Comparison of ENCODE assay signal across 13 cellular contexts in genomic region chr15:65837301-65838283, GRCh38. TPM values are rescaled to one million over a fixed set of nuclear protein-coding genes. Genes with fewer than 3 reads are reported as not detected.
DNase-seq lines count a peak whose midpoint lies in the region; ATAC-seq, FAIRE-seq and TF ChIP-seq lines count a peak whose summit lies in the region.
"Had no signal": no experiment of that assay in that cellular context is flagged by ENCODE, and none has a peak within 500 bp of the region (broad histone marks: within the 10 kb centered on the region; RNA-seq: fewer than 3 reads in every experiment).

No MANE protein-coding gene starts in this region.

- no peaks in the 10 kb centered on the region for H3K27me3 ChIP-seq in HepG2 (ENCODE audit: control insufficient read depth in 1 of 2, insufficient read depth in 2 of 2, low read length in 2 of 2)
- H3K27me3 ChIP-seq in gastroesophageal sphincter: no peaks in the 10 kb centered on the region

- H2AFZ ChIP-seq in HepG2 (ENCODE audit: low read length): peak overlapping the region; percentile 67

- H3K36me3 Mint-ChIP-seq in activated T-cell treated with anti-CD3 and anti-CD28 coated beads, Interleukin-2, amount 50 U/mL, for 72 hours (ENCODE audit: insufficient read depth in 2 of 2): no peaks in the 10 kb centered on the region
- no peaks in the 10 kb centered on the region for H3K36me3 Mint-ChIP-seq in activated T-cell treated with anti-CD3 and anti-CD28 coated beads, Interleukin-2, amount 50 U/mL, for 4 hours (ENCODE audit: insufficient read depth)
- no peaks in the 10 kb centered on the region for H3K36me3 Mint-ChIP-seq in T-helper 17 cell (ENCODE audit: low read depth)
- H3K36me3 Mint-ChIP-seq in activated CD8-positive, alpha-beta T cell treated with anti-CD3 and anti-CD28 coated beads, Interleukin-2, amount 10 ng/mL, durations not matched to agents 7 days and 5 days (ENCODE audit: low read depth): no peaks in the 10 kb centered on the region

- POLR2A ChIA-PET in HepG2 (lab: Yijun Ruan, JAX): interaction anchor here (0.6 to 2.0 kb wide), 3 partner anchors 12 to 47 kb away, joined by 3 to 6 read pairs (median 3); no protein-coding TSS in a partner anchor
- POLR2A ChIA-PET in activated CD8-positive, alpha-beta T cell treated with anti-CD3 and anti-CD28 coated beads, Interleukin-2, amount 10 ng/mL, durations not matched to agents 7 days and 5 days (lab: Charles Lee): interaction anchor here (0.6 to 1.0 kb wide), 2 partner anchors 17 to 46 kb away, joined by 3 read pairs; partner anchors contain the start of gene DENND4A

- no peaks in the 10 kb centered on the region for H3K9me3 Mint-ChIP-seq in activated T-cell treated with anti-CD3 and anti-CD28 coated beads, Interleukin-2, amount 50 U/mL, for 72 hours
- no peaks in the 10 kb centered on the region for H3K9me3 Mint-ChIP-seq in activated T-cell treated with anti-CD3 and anti-CD28 coated beads, Interleukin-2, amount 50 U/mL, for 4 hours
- H3K9me3 Mint-ChIP-seq in activated CD8-positive, alpha-beta T cell treated with anti-CD3 and anti-CD28 coated beads, Interleukin-2, amount 10 ng/mL, durations not matched to agents 7 days and 5 days (ENCODE audit: insufficient read depth): no peaks in the 10 kb centered on the region

- no peaks in the 10 kb centered on the region for H3K36me3 ChIP-seq in HepG2 (replicated peaks in 1 of 2; ENCODE audit: control insufficient read depth in 1 of 2, insufficient read depth in 2 of 2, low read length in 2 of 2)
- no peaks in the 10 kb centered on the region for H3K36me3 ChIP-seq in gastroesophageal sphincter

- no peak for TF ChIP-seq CTCF in HepG2 (CRISPR knock-in tag; IDR thresholded peaks at IDR 0.05)
- TF ChIP-seq CTCF in gastroesophageal sphincter (IDR thresholded peaks at IDR 0.05): no peak
- TF ChIP-seq CTCF in lower leg skin (IDR thresholded peaks at IDR 0.05): no peak

- peak overlapping the region; percentile 17 for H3K27ac Mint-ChIP-seq in activated T-cell treated with anti-CD3 and anti-CD28 coated beads, Interleukin-2, amount 50 U/mL, for 72 hours
- H3K27ac Mint-ChIP-seq in T-helper 17 cell: peak overlapping the region; percentile 11
- no peak overlapping the region for H3K27ac Mint-ChIP-seq in activated CD8-positive, alpha-beta T cell treated with anti-CD3 and anti-CD28 coated beads, Interleukin-2, amount 10 ng/mL, durations not matched to agents 7 days and 5 days

- ATAC-seq in activated T-cell treated with anti-CD3 and anti-CD28 coated beads, Interleukin-2, amount 50 U/mL, for 72 hours (replicated peaks in 1 of 2): no peak
- ATAC-seq in activated T-cell treated with anti-CD3 and anti-CD28 coated beads, Interleukin-2, amount 50 U/mL, for 4 hours: no peak
- no peak for ATAC-seq in T-helper 17 cell
- ATAC-seq in HepG2: peak; percentile 15; the same call in 1 of the 3 replicates
- ATAC-seq in gastroesophageal sphincter: no peak
- ATAC-seq in activated CD8-positive, alpha-beta T cell treated with anti-CD3 and anti-CD28 coated beads, Interleukin-2, amount 10 ng/mL, durations not matched to agents 7 days and 5 days: no peak
- ATAC-seq: SK-N-SH treated with all-trans-retinoic acid at 6 μM for 48 hours had no signal

- no peaks in the 10 kb centered on the region for H3K79me2 ChIP-seq in HepG2 (ENCODE audit: insufficient read depth, low read length)

- no peak for FAIRE-seq in HepG2 (lab: Jason Lieb, UNC)
- FAIRE-seq: A204.1 had no signal

- in situ Hi-C loops in HepG2 (cut with HindIII; ENCODE audit: extremely low pct_ligation_motif_present, low pct_unique_long_range_greater_than_20kb): no loop called here

- H3K4me3 Mint-ChIP-seq in activated T-cell treated with anti-CD3 and anti-CD28 coated beads, Interleukin-2, amount 50 U/mL, for 72 hours: no peak overlapping the region
- no peak overlapping the region for H3K4me3 Mint-ChIP-seq in activated T-cell treated with anti-CD3 and anti-CD28 coated beads, Interleukin-2, amount 50 U/mL, for 4 hours
- H3K4me3 Mint-ChIP-seq in T-helper 17 cell: no peak overlapping the region
- no peak overlapping the region for H3K4me3 Mint-ChIP-seq in activated CD8-positive, alpha-beta T cell treated with anti-CD3 and anti-CD28 coated beads, Interleukin-2, amount 10 ng/mL, durations not matched to agents 7 days and 5 days

- no peaks in the 10 kb centered on the region for H4K20me1 ChIP-seq in HepG2 (ENCODE audit: insufficient read depth, low read length)

- H3K4me1 Mint-ChIP-seq in activated T-cell treated with anti-CD3 and anti-CD28 coated beads, Interleukin-2, amount 50 U/mL, for 72 hours (ENCODE audit: low read depth): peaks cover 18% of the 10 kb centered on the region
- H3K4me1 Mint-ChIP-seq in activated T-cell treated with anti-CD3 and anti-CD28 coated beads, Interleukin-2, amount 50 U/mL, for 4 hours (ENCODE audit: low read depth): peaks cover 23% of the 10 kb centered on the region
- H3K4me1 Mint-ChIP-seq in T-helper 17 cell: peaks cover 27% of the 10 kb centered on the region
- H3K4me1 Mint-ChIP-seq in activated CD8-positive, alpha-beta T cell treated with anti-CD3 and anti-CD28 coated beads, Interleukin-2, amount 10 ng/mL, durations not matched to agents 7 days and 5 days (ENCODE audit: low read depth): peaks cover 23% of the 10 kb centered on the region

- intact Hi-C loops in HepG2 (cut with micrococcal nuclease; ENCODE audit: unreplicated experiment) (no loop called here), lower leg skin (cut with DNase I; ENCODE audit: low total_unique reads) (no loop called here)

- H3K4me1 ChIP-seq in HepG2 (ENCODE audit: insufficient read depth, low read length) (peaks cover 79% of the 10 kb centered on the region), gastroesophageal sphincter (peaks cover 0 to 18% (median 14%) of the 10 kb centered on the region in 3 donors)

- H3K9ac ChIP-seq in HepG2 (ENCODE audit: insufficient read depth, low read depth, low read length): 0 out of 2 replicates have a peak overlapping the region, but pooled peaks have one; percentile 26

- H3K27ac ChIP-seq in HepG2 (ENCODE audit: extremely low read length, insufficient read depth, low read length) (peak overlapping the region; percentile 16), substantia nigra (ENCODE audit: low read depth, low read length, poor library complexity, severe bottlenecking) (peak overlapping the region; percentile 35), gastroesophageal sphincter (no peak overlapping the region)

- no peaks in the 10 kb centered on the region for H3K27me3 Mint-ChIP-seq in activated T-cell treated with anti-CD3 and anti-CD28 coated beads, Interleukin-2, amount 50 U/mL, for 72 hours (ENCODE audit: low read depth)
- H3K27me3 Mint-ChIP-seq in activated T-cell treated with anti-CD3 and anti-CD28 coated beads, Interleukin-2, amount 50 U/mL, for 4 hours (ENCODE audit: low read depth): no peaks in the 10 kb centered on the region
- no peaks in the 10 kb centered on the region for H3K27me3 Mint-ChIP-seq in T-helper 17 cell
- H3K27me3 Mint-ChIP-seq in activated CD8-positive, alpha-beta T cell treated with anti-CD3 and anti-CD28 coated beads, Interleukin-2, amount 10 ng/mL, durations not matched to agents 7 days and 5 days (ENCODE audit: low read depth): no peaks in the 10 kb centered on the region

- TF ChIP-seq POLR2A in HepG2 (IDR thresholded peaks at IDR 0.05; ENCODE audit: insufficient read depth in 1 of 2, low read depth in 2 of 2, low read length in 2 of 2) (no peak), gastroesophageal sphincter (IDR thresholded peaks at IDR 0.05) (no peak), lower leg skin (IDR thresholded peaks at IDR 0.05) (no peak)

- no peak for TF ChIP-seq RAD21 in HepG2 (CRISPR knock-in tag; IDR thresholded peaks at IDR 0.05)

- no peak for TF ChIP-seq EP300 in HepG2 (IDR thresholded peaks at IDR 0.05; ENCODE audit: low read depth in 2 of 2, low read length in 2 of 2)
- no peak for TF ChIP-seq EP300 in HepG2 (CRISPR knock-in tag; IDR thresholded peaks at IDR 0.05; ENCODE audit: borderline replicate concordance)
- TF ChIP-seq EP300 in gastroesophageal sphincter (IDR thresholded peaks at IDR 0.05): no peak

- WGBS in HepG2 (ENCODE audit: low lambda C conversion rate): 64% methylated on average over 5 of the region's 5 CpGs
- whole genome bisulfite sequencing in gastroesophageal sphincter (ENCODE audit: low coverage in 1 of 2), 2 donors: 64 to 72% methylated on average over 2 to 4 of the region's 5 CpGs
- 82 to 83% methylated on average over 5 of the region's 5 CpGs for WGBS in lower leg skin, 2 donors

- CTCF ChIA-PET in HepG2 (lab: Yijun Ruan, JAX; ENCODE audit: low intra/inter-chr PET ratio, low total read pairs): no interaction called here
- CTCF ChIA-PET in activated CD8-positive, alpha-beta T cell treated with anti-CD3 and anti-CD28 coated beads, Interleukin-2, amount 10 ng/mL, durations not matched to agents 7 days and 5 days (lab: Charles Lee): interaction anchor here (0.6 to 5.7 kb wide), 14 partner anchors 8 to 200 kb away, joined by 3 to 68 read pairs (median 4); no protein-coding TSS in a partner anchor

- no TSS peak for BruUV-seq in HepG2 (replicated peaks; lab: Mats Ljungman, UMichigan)

- H3K9me3 ChIP-seq in T-helper 17 cell (ENCODE audit: control insufficient read depth, low read length, poor library complexity, severe bottlenecking) (no peaks in the 10 kb centered on the region), HepG2 (ENCODE audit: low read length) (no peaks in the 10 kb centered on the region), gastroesophageal sphincter (no peaks in the 10 kb centered on the region)

- H3K4me3 ChIP-seq in HepG2 (replicated peaks in 1 of 3; ENCODE audit: insufficient read depth in 1 of 3, low read depth in 2 of 3, low read length in 3 of 3) (peak overlapping the region in 1 of 3 experiments; percentile 20; a peak in 2 of 6 replicates), gastroesophageal sphincter (no peak overlapping the region), lower leg skin (ENCODE audit: low read depth, poor library complexity, severe bottlenecking) (no peak overlapping the region)

- H3K4me2 ChIP-seq in HepG2 (ENCODE audit: low read depth, low read length): peak overlapping the region; percentile 55

- no peak for DNase-seq in activated T-cell treated with anti-CD3 and anti-CD28 coated beads, Interleukin-2, amount 50 U/mL, for 72 hours
- DNase-seq in activated T-cell treated with anti-CD3 and anti-CD28 coated beads, Interleukin-2, amount 50 U/mL, for 4 hours: no peak
- DNase-seq in T-helper 17 cell (no peak), HepG2 (ENCODE audit: low spot score) (no peak), substantia nigra (lab: John Stamatoyannopoulos, UW) (peak in 4 of 49 donors; percentile 9 to 28 (median 18)), lower leg skin (ENCODE audit: low spot score in 2 of 2) (no peak)
- DNase-seq in activated CD8-positive, alpha-beta T cell treated with anti-CD3 and anti-CD28 coated beads, Interleukin-2, amount 10 ng/mL, durations not matched to agents 7 days and 5 days: no peak
- DNase-seq: DMS79; left cardiac atrium; stimulated activated CD4-positive, alpha-beta T cell treated with anti-CD3 and anti-CD28 coated beads, Interleukin-4, amount 100 ng/mL, for 4 hours had no signal

RNA-seq across cellular contexts. Expression of gene RAB11A, which starts 31.7 kb away (rescaled TPM):
- 100 to 1,000 TPM; 137 to 145 TPM for total RNA-seq in activated T-cell treated with anti-CD3 and anti-CD28 coated beads, Interleukin-2, amount 50 U/mL, for 72 hours
- total RNA-seq in activated T-cell treated with anti-CD3 and anti-CD28 coated beads, Interleukin-2, amount 50 U/mL, for 4 hours: 100 to 1,000 TPM; 127 to 139 (median 136) TPM
- 100 to 1,000 TPM; 102 to 122 TPM for total RNA-seq in T-helper 17 cell
- total RNA-seq in HepG2 (2016; rRNA removed; fragmentation: Illumina TruSeq; extraction: Trizol): 161 and 241 TPM in 2 replicates
- 38.6 and 40.4 TPM in 2 replicates for total RNA-seq in HepG2 (2016; cell fraction: cytosol; rRNA removed; fragmentation: Illumina TruSeq; extraction: Trizol; ENCODE audit: low read depth)
- total RNA-seq in HepG2 (2016; cell fraction: insoluble cytoplasmic fraction; rRNA removed; fragmentation: Illumina TruSeq; extraction: Trizol): 161 and 257 TPM in 2 replicates
- total RNA-seq in HepG2 (2016; cell fraction: membrane; rRNA removed; fragmentation: Illumina TruSeq; extraction: Trizol): 56.4 and 65.8 TPM in 2 replicates
- 55.2 and 56.4 TPM in 2 replicates for total RNA-seq in HepG2 (2016; cell fraction: nucleus; rRNA removed; fragmentation: Illumina TruSeq; extraction: Trizol)
- 129 and 162 TPM in 2 replicates for polyA plus RNA-seq in HepG2 (2011; rRNA removed)
- polyA plus RNA-seq in HepG2 (2011; cell fraction: cytosol; rRNA removed): 136 and 191 TPM in 2 replicates
- polyA plus RNA-seq in HepG2 (2011; cell fraction: nucleus; rRNA removed): 38.0 and 51.7 TPM in 2 replicates
- 191 and 216 TPM in 2 replicates for polyA plus RNA-seq in HepG2 (2012)
- 53.8 and 54.2 TPM in 2 replicates for polyA plus RNA-seq in HepG2 (2016; cell fraction: cytosol; fragmentation: Illumina TruSeq; extraction: Trizol; ENCODE audit: low read depth)
- polyA plus RNA-seq in HepG2 (2016; cell fraction: insoluble cytoplasmic fraction; fragmentation: Illumina TruSeq; extraction: Trizol; ENCODE audit: low read depth): 276 and 303 TPM in 2 replicates
- 66.0 and 70.6 TPM in 2 replicates for polyA plus RNA-seq in HepG2 (2016; cell fraction: membrane; fragmentation: Illumina TruSeq; extraction: Trizol; ENCODE audit: low read depth)
- 89.0 and 94.4 TPM in 2 replicates for polyA plus RNA-seq in HepG2 (2016; cell fraction: nucleus; fragmentation: Illumina TruSeq; extraction: Trizol; ENCODE audit: insufficient read depth, low read depth)
- polyA minus RNA-seq in HepG2 (2011; rRNA and poly(A)+ RNA removed; ENCODE audit: low replicate concordance): 35.4 and 66.3 TPM in 2 replicates
- polyA minus RNA-seq in HepG2 (2011; cell fraction: cytosol; rRNA and poly(A)+ RNA removed): 50.0 and 53.6 TPM in 2 replicates
- polyA minus RNA-seq in HepG2 (2011; cell fraction: nucleus; rRNA and poly(A)+ RNA removed): 22.3 and 27.0 TPM in 2 replicates
- total RNA-seq in gastroesophageal sphincter: 100 to 1,000 TPM; 120 to 257 (median 135) TPM
- 100 to 1,000 TPM; 451 to 676 (median 466) TPM for total RNA-seq in lower leg skin
- 100 to 1,000 TPM; 163 to 168 TPM for total RNA-seq in activated CD8-positive, alpha-beta T cell treated with anti-CD3 and anti-CD28 coated beads, Interleukin-2, amount 10 ng/mL, durations not matched to agents 7 days and 5 days

RNA-seq across cellular contexts. Expression of gene DENND4A, which starts 45.5 kb away (rescaled TPM):
- 10 to 100 TPM; 56.7 to 59.3 TPM for total RNA-seq in activated T-cell treated with anti-CD3 and anti-CD28 coated beads, Interleukin-2, amount 50 U/mL, for 72 hours
- 10 to 100 TPM; 24.2 to 26.0 (median 25.0) TPM for total RNA-seq in activated T-cell treated with anti-CD3 and anti-CD28 coated beads, Interleukin-2, amount 50 U/mL, for 4 hours
- total RNA-seq in T-helper 17 cell (10 to 100 TPM; 63.5 to 71.7 TPM), HepG2 (2016; rRNA removed; fragmentation: Illumina TruSeq; extraction: Trizol) (13.2 and 21.1 TPM in 2 replicates), gastroesophageal sphincter (10 to 100 TPM; 20.3 to 42.3 (median 33.7) TPM), lower leg skin (10 to 100 TPM in 3 of 4 donors, 1 to 10 TPM in 1; 7.4 to 16.4 (median 13.3) TPM)
- total RNA-seq in HepG2 (2016; cell fraction: cytosol; rRNA removed; fragmentation: Illumina TruSeq; extraction: Trizol; ENCODE audit: low read depth): 20.3 and 21.2 TPM in 2 replicates
- total RNA-seq in HepG2 (2016; cell fraction: insoluble cytoplasmic fraction; rRNA removed; fragmentation: Illumina TruSeq; extraction: Trizol): 13.1 and 20.9 TPM in 2 replicates
- total RNA-seq in HepG2 (2016; cell fraction: membrane; rRNA removed; fragmentation: Illumina TruSeq; extraction: Trizol): 19.6 and 22.0 TPM in 2 replicates
- 20.2 and 25.3 TPM in 2 replicates for total RNA-seq in HepG2 (2016; cell fraction: nucleus; rRNA removed; fragmentation: Illumina TruSeq; extraction: Trizol)
- polyA plus RNA-seq in HepG2 (2011; rRNA removed): 18.6 TPM in 2 replicates
- 7.0 and 12.3 TPM in 2 replicates for polyA plus RNA-seq in HepG2 (2011; cell fraction: cytosol; rRNA removed)
- 15.7 and 19.7 TPM in 2 replicates for polyA plus RNA-seq in HepG2 (2011; cell fraction: nucleus; rRNA removed)
- 16.4 and 19.5 TPM in 2 replicates for polyA plus RNA-seq in HepG2 (2012)
- polyA plus RNA-seq in HepG2 (2016; cell fraction: cytosol; fragmentation: Illumina TruSeq; extraction: Trizol; ENCODE audit: low read depth): 0.40 and 0.54 TPM in 2 replicates
- 13.2 and 15.0 TPM in 2 replicates for polyA plus RNA-seq in HepG2 (2016; cell fraction: insoluble cytoplasmic fraction; fragmentation: Illumina TruSeq; extraction: Trizol; ENCODE audit: low read depth)
- 1.5 and 1.9 TPM in 2 replicates for polyA plus RNA-seq in HepG2 (2016; cell fraction: membrane; fragmentation: Illumina TruSeq; extraction: Trizol; ENCODE audit: low read depth)
- 14.0 and 18.1 TPM in 2 replicates for polyA plus RNA-seq in HepG2 (2016; cell fraction: nucleus; fragmentation: Illumina TruSeq; extraction: Trizol; ENCODE audit: insufficient read depth, low read depth)
- polyA minus RNA-seq in HepG2 (2011; rRNA and poly(A)+ RNA removed; ENCODE audit: low replicate concordance): 46.4 and 72.7 TPM in 2 replicates
- 30.8 and 43.0 TPM in 2 replicates for polyA minus RNA-seq in HepG2 (2011; cell fraction: cytosol; rRNA and poly(A)+ RNA removed)
- polyA minus RNA-seq in HepG2 (2011; cell fraction: nucleus; rRNA and poly(A)+ RNA removed): 186 and 219 TPM in 2 replicates
- total RNA-seq in activated CD8-positive, alpha-beta T cell treated with anti-CD3 and anti-CD28 coated beads, Interleukin-2, amount 10 ng/mL, durations not matched to agents 7 days and 5 days: 10 to 100 TPM; 40.1 to 45.0 TPM

Comparison
In these comparisons a context has a peak if more than half of its experiments do, and no peak if none do; other contexts are left out.
1. H3K27ac ChIP-seq: peak in HepG2 (single experiment) and substantia nigra (single experiment); none in gastroesophageal sphincter (0 of 4).